Comparison of ENCODE assay signal across 11 cellular contexts in genomic region chr4:8079031-8079885, GRCh38.
A peak's percentile ranks its signal among the peaks of the same experiment; 100 is the strongest.
DNase-seq lines count a peak whose midpoint lies in the region; TF ChIP-seq lines count a peak whose summit lies in the region.
"Had no signal": no experiment of that assay in that cellular context is flagged by ENCODE, and none has a peak within 500 bp of the region (broad histone marks: within the 10 kb centered on the region; RNA-seq: fewer than 3 reads in every experiment).

No MANE protein-coding gene starts in this region.

- peaks cover 28% of the 10 kb centered on the region for H3K27me3 ChIP-seq in osteoblast (ENCODE audit: insufficient read depth, low read length)

- no peaks in the 10 kb centered on the region for H4K20me1 ChIP-seq in osteoblast (ENCODE audit: insufficient read depth, low read length)

- no peaks in the 10 kb centered on the region for H3K36me3 ChIP-seq in osteoblast (ENCODE audit: insufficient read depth, low read length)

- no peaks in the 10 kb centered on the region for H3K79me2 ChIP-seq in osteoblast (ENCODE audit: insufficient read depth, low read length)

- no peak overlapping the region for H3K4me2 ChIP-seq in osteoblast (ENCODE audit: insufficient read depth, low read length)

- DNase-seq in Daoy (ENCODE audit: low read depth) = peak; percentile 76
- DNase-seq in OCI-M2 (lab: John Stamatoyannopoulos, UW; ENCODE audit: unreplicated experiment) = peak; percentile 0
- DNase-seq in fibroblast of pulmonary artery (ENCODE audit: low read depth) = peak; percentile 53
- peak; percentile 29 for DNase-seq in osteoblast (ENCODE audit: insufficient read length, low spot score, missing footprints)
- DNase-seq in stimulated activated CD4-positive, alpha-beta T cell treated with anti-CD3 and anti-CD28 coated beads, Interleukin-4, amount 100 ng/mL, for 1 hour = no peak
- DNase-seq in NCI-H146 (lab: John Stamatoyannopoulos, UW) = no peak
- no peak for DNase-seq in DMS79 (lab: John Stamatoyannopoulos, UW)
- DNase-seq in NCI-H446 treated with DMSO at 0.1 percent for 48 hours (lab: John Stamatoyannopoulos, UW) = no peak
- DNase-seq: activated CD4-positive, alpha-beta T cell treated with anti-CD3 and anti-CD28 coated beads for 4 hours; CD4-positive, alpha-beta T cell; PC-3 had no signal

- H3K9me3 ChIP-seq in osteoblast (ENCODE audit: low read depth, low read length) = no peaks in the 10 kb centered on the region

- TF ChIP-seq CTCF in fibroblast of pulmonary artery (IDR thresholded peaks at IDR 0.05; ENCODE audit: low read length, missing control alignments) = no peak
- no peak for TF ChIP-seq CTCF in osteoblast (IDR thresholded peaks at IDR 0.05; ENCODE audit: extremely low read depth, low read depth, low read length)

- H2AFZ ChIP-seq in osteoblast (ENCODE audit: low read length) = no peak overlapping the region

- H3K4me3 ChIP-seq in fibroblast of pulmonary artery (replicated peaks; ENCODE audit: low read depth, low read length) (no peak overlapping the region), osteoblast (ENCODE audit: insufficient read depth, low read length) (no peak overlapping the region)

- no peak overlapping the region for H3K27ac ChIP-seq in osteoblast (ENCODE audit: low read depth, low read length)

- no peaks in the 10 kb centered on the region for H3K4me1 ChIP-seq in osteoblast (ENCODE audit: insufficient read depth, low read length)

Comparison
In these comparisons a context has a peak if more than half of its experiments do, and no peak if none do; other contexts are left out.
1. DNase-seq: peak in Daoy (single experiment), OCI-M2 (single experiment), fibroblast of pulmonary artery (single experiment) and osteoblast (single experiment); none in stimulated activated CD4-positive, alpha-beta T cell treated with anti-CD3 and anti-CD28 coated beads, Interleukin-4, amount 100 ng/mL, for 1 hour (single experiment), NCI-H146 (single experiment), DMS79 (single experiment) and NCI-H446 treated with DMSO at 0.1 percent for 48 hours (single experiment).